ENCODE assay signal across 1 cellular context in genomic region chr14:99041820-99042174, GRCh38.
TF ChIP-seq lines count a peak whose summit lies in the region.

No MANE protein-coding gene starts in this region.

TF ChIP-seq in HepG2, 621 proteins besides CTCF, POLR2A, EP300 and RAD21 (continued from another document):
- TF ChIP-seq STAT6 (CRISPR knock-in tag; IDR thresholded peaks at IDR 0.05; ENCODE audit: borderline replicate concordance) = no peak
- TF ChIP-seq SRF (IDR thresholded peaks at IDR 0.05; ENCODE audit: low read depth, low read length) = no peak
- TF ChIP-seq RCOR2 (CRISPR knock-in tag; IDR thresholded peaks at IDR 0.05) = no peak
- no peak for TF ChIP-seq ZNF569 (CRISPR knock-in tag; IDR thresholded peaks at IDR 0.05; ENCODE audit: borderline replicate concordance)
- no peak for TF ChIP-seq CENPBD1 (CRISPR knock-in tag; IDR thresholded peaks at IDR 0.05; ENCODE audit: borderline replicate concordance, low read depth)
- TF ChIP-seq ATF5 (CRISPR knock-in tag; IDR thresholded peaks at IDR 0.05; ENCODE audit: low read depth) = no peak
- no peak for TF ChIP-seq ZNF501 (CRISPR knock-in tag; IDR thresholded peaks at IDR 0.05)
- TF ChIP-seq GZF1 (CRISPR knock-in tag; IDR thresholded peaks at IDR 0.05) = no peak
- TF ChIP-seq SUZ12 (IDR thresholded peaks at IDR 0.05; ENCODE audit: low read depth, low read length) = no peak
- TF ChIP-seq ATF7 (IDR thresholded peaks at IDR 0.05) = no peak
- no peak for TF ChIP-seq ATF7 (CRISPR knock-in tag; IDR thresholded peaks at IDR 0.05)
- no peak for TF ChIP-seq PCBP1 (IDR thresholded peaks at IDR 0.05; ENCODE audit: borderline replicate concordance, low read depth, low read length)
- TF ChIP-seq SAFB2 (CRISPR knock-in tag; IDR thresholded peaks at IDR 0.05; ENCODE audit: borderline replicate concordance, low read depth) = no peak
- peak; percentile 68 for TF ChIP-seq THAP11 (CRISPR knock-in tag; IDR thresholded peaks at IDR 0.05)
- TF ChIP-seq ZNF143 (CRISPR knock-in tag; IDR thresholded peaks at IDR 0.05) = peak; percentile 57
